In the genomic region with DNA sequence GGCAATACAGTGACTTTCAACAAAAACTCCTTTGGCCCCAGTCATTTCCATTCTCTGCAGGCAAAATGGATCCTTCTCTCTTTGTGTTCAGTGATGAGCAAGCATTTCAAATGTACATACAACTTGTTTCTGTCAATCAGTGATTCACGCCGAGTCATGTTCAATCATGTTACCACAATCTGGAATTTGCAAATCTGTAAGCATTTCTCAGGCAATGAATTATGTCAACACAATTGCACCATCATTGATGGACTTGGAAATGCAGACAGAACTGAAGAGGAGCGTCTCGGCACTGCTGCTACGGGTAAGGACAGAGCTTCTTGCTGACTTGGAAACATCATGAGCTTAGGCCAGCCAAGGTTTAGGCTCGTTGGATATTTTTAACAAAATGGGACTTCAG, we compare ENCODE assay signal across 12 cellular contexts.
DNase-seq lines count a peak whose midpoint lies in the region; ATAC-seq, FAIRE-seq and TF ChIP-seq lines count a peak whose summit lies in the region.
"Had no signal": no experiment of that assay in that cellular context is flagged by ENCODE, and none has a peak within 500 bp of the region (broad histone marks: within the 10 kb centered on the region; RNA-seq: fewer than 3 reads in every experiment).

No MANE protein-coding gene starts in this region.

- no peak overlapping the region for H3K27ac Mint-ChIP-seq in activated T-helper 17 cell treated with anti-CD3 and anti-CD28 coated beads, Interleukin-2, amount 50 U/mL, for 72 hours
- H3K27ac Mint-ChIP-seq in H9: no peak overlapping the region
- H3K27ac Mint-ChIP-seq: activated naive CD4-positive, alpha-beta T cell treated with anti-CD3 and anti-CD28 coated beads, Interleukin-2, amount 50 U/mL, for 72 hours had no signal

- no peak overlapping the region for H3T11ph ChIP-seq in H9 (ENCODE audit: low read length)

- no peaks in the 10 kb centered on the region for H3K4me1 ChIP-seq in H9 (ENCODE audit: insufficient read depth, low read length)

- no peak overlapping the region for H2BK12ac ChIP-seq in H9 (ENCODE audit: insufficient read length, low read depth, low read length)

- TF ChIP-seq CTCF in H9 (conservative IDR thresholded peaks at IDR 0.05): no peak
- TF ChIP-seq CTCF in D721Med (IDR thresholded peaks at IDR 0.05; ENCODE audit: insufficient read depth, missing control alignments): no peak

- H4K8ac ChIP-seq in H9 (replicated peaks; ENCODE audit: insufficient read length, low read depth, low read length): no peak overlapping the region

- no peaks in the 10 kb centered on the region for H3K79me2 ChIP-seq in H9 (ENCODE audit: insufficient read depth, low read length)

- H2BK120ac ChIP-seq in H9 (ENCODE audit: low read depth, low read length, poor library complexity, severe bottlenecking): no peak overlapping the region

- no peak overlapping the region for H3K9ac ChIP-seq in H9 (ENCODE audit: extremely low read depth, insufficient read length, low read length)

- H3K4ac ChIP-seq in H9 (ENCODE audit: low read depth, low read length): no peak overlapping the region

- H3K79me1 ChIP-seq in H9 (ENCODE audit: insufficient read depth, low read depth, low read length, poor library complexity, severe bottlenecking): no peaks in the 10 kb centered on the region

- FAIRE-seq in D721Med (lab: Jason Lieb, UNC): no peak

- no peaks in the 10 kb centered on the region for H3K27me3 Mint-ChIP-seq in activated T-helper 17 cell treated with anti-CD3 and anti-CD28 coated beads, Interleukin-2, amount 50 U/mL, for 72 hours
- no peaks in the 10 kb centered on the region; the same call in none of the 2 replicates for H3K27me3 Mint-ChIP-seq in H9 (ENCODE audit: low read depth)

- no peaks in the 10 kb centered on the region for H3K36me3 Mint-ChIP-seq in activated T-helper 17 cell treated with anti-CD3 and anti-CD28 coated beads, Interleukin-2, amount 50 U/mL, for 72 hours (ENCODE audit: low read depth)
- H3K36me3 Mint-ChIP-seq in H9 (ENCODE audit: insufficient read depth in 1 of 3, low read depth in 3 of 3): peaks cover 0 to 11% (median 7%) of the 10 kb centered on the region in 3 experiments; a peak in 3 of 7 replicates
- H3K36me3 Mint-ChIP-seq: activated naive CD4-positive, alpha-beta T cell treated with anti-CD3 and anti-CD28 coated beads, Interleukin-2, amount 50 U/mL, for 72 hours had no signal

- peak; percentile 21 for ATAC-seq in activated T-helper 17 cell treated with anti-CD3 and anti-CD28 coated beads, Interleukin-2, amount 50 U/mL, for 72 hours (replicated peaks)
- ATAC-seq: activated naive CD4-positive, alpha-beta T cell treated with anti-CD3 and anti-CD28 coated beads, Interleukin-2, amount 50 U/mL, for 72 hours; left ventricle myocardium superior; right cardiac atrium had no signal

- H3K4me2 ChIP-seq in H9 (ENCODE audit: insufficient read depth, insufficient read length, low read length): no peak overlapping the region

- no peaks in the 10 kb centered on the region for H4K20me1 ChIP-seq in H9 (ENCODE audit: control insufficient read depth, insufficient read depth, insufficient read length)

- H2BK5ac ChIP-seq in H9 (ENCODE audit: insufficient read length, low read length): no peak overlapping the region

- H3K23ac ChIP-seq in H9 (ENCODE audit: insufficient read length, low read depth, low read length): no peak overlapping the region

- DNase-seq in AG08395 (ENCODE audit: low spot score) (peak; percentile 50), HT1080 (ENCODE audit: low read depth) (peak; percentile 82), iris pigment epithelial cell (ENCODE audit: low read depth) (peak; percentile 97), C1 segment of cervical spinal cord (lab: John Stamatoyannopoulos, UW) (no peak), H9 (no peak), D721Med (ENCODE audit: insufficient read length, low spot score) (no peak)
- DNase-seq in NK-92 treated with Interleukin-12 subunit alpha and Interleukin-12 subunit beta, amount 100 ng/mL, for 24 hours (lab: John Stamatoyannopoulos, UW): no peak
- DNase-seq: GOT3, left ventricle myocardium superior, right cardiac atrium had no signal

- H3K4me3 Mint-ChIP-seq in activated T-helper 17 cell treated with anti-CD3 and anti-CD28 coated beads, Interleukin-2, amount 50 U/mL, for 72 hours: no peak overlapping the region
- no peak overlapping the region for H3K4me3 Mint-ChIP-seq in H9

- no peak overlapping the region for H2BK15ac ChIP-seq in H9 (ENCODE audit: low read depth, low read length)

- H3K23me2 ChIP-seq in H9 (ENCODE audit: insufficient read length, low read depth, low read length, poor library complexity, severe bottlenecking): no peaks in the 10 kb centered on the region

- H3K9me3 Mint-ChIP-seq in activated T-helper 17 cell treated with anti-CD3 and anti-CD28 coated beads, Interleukin-2, amount 50 U/mL, for 72 hours: no peaks in the 10 kb centered on the region
- peaks cover 12 to 16% of the 10 kb centered on the region in 2 experiments for H3K9me3 Mint-ChIP-seq in H9
- H3K9me3 Mint-ChIP-seq: activated naive CD4-positive, alpha-beta T cell treated with anti-CD3 and anti-CD28 coated beads, Interleukin-2, amount 50 U/mL, for 72 hours had no signal

- H3K4me1 Mint-ChIP-seq in activated T-helper 17 cell treated with anti-CD3 and anti-CD28 coated beads, Interleukin-2, amount 50 U/mL, for 72 hours: no peaks in the 10 kb centered on the region
- H3K4me1 Mint-ChIP-seq in H9: peaks cover 7 to 14% of the 10 kb centered on the region in 2 experiments

- no peak overlapping the region for H3K14ac ChIP-seq in H9 (ENCODE audit: insufficient read depth, low read length)

- H4K91ac ChIP-seq in H9 (ENCODE audit: insufficient read length, low read depth, low read length): no peak overlapping the region

- no peak overlapping the region for H3K56ac ChIP-seq in H9 (ENCODE audit: insufficient read length, low read depth, low read length)

- H2AFZ ChIP-seq in H9 (ENCODE audit: low read length): no peak overlapping the region

- H3K27ac ChIP-seq in H9 (ENCODE audit: insufficient read length, low read depth, low read length): no peak overlapping the region

- H2AK5ac ChIP-seq in H9 (ENCODE audit: insufficient read length, low read length): no peak overlapping the region

- no CpG with 5 or more reads among the region's 6 CpGs for WGBS in H9 (ENCODE audit: extremely low coverage, insufficient read length, low lambda C conversion rate)

- H3K27me3 ChIP-seq in H9 (ENCODE audit: insufficient read depth, low read length): no peaks in the 10 kb centered on the region

- H4K5ac ChIP-seq in H9 (ENCODE audit: insufficient read length, low read depth, low read length): no peak overlapping the region

- no peak overlapping the region for H3K18ac ChIP-seq in H9 (ENCODE audit: insufficient read length, low read depth, low read length)

- no peak overlapping the region for H2BK20ac ChIP-seq in H9 (ENCODE audit: low read depth, low read length, poor library complexity, severe bottlenecking)

- H3K9me3 ChIP-seq in H9 (ENCODE audit: control insufficient read depth, low read depth, low read length): peaks cover 6% of the 10 kb centered on the region

Comparison
In these comparisons a context has a peak if more than half of its experiments do, and no peak if none do; other contexts are left out.
1. DNase-seq: peak in AG08395 (single experiment), HT1080 (single experiment) and iris pigment epithelial cell (single experiment); none in NK-92 treated with Interleukin-12 subunit alpha and Interleukin-12 subunit beta, amount 100 ng/mL, for 24 hours (single experiment), C1 segment of cervical spinal cord (0 of 14), H9 (single experiment) and D721Med (single experiment).